Comparison of ENCODE assay signal across 20 cellular contexts in the genomic region with DNA sequence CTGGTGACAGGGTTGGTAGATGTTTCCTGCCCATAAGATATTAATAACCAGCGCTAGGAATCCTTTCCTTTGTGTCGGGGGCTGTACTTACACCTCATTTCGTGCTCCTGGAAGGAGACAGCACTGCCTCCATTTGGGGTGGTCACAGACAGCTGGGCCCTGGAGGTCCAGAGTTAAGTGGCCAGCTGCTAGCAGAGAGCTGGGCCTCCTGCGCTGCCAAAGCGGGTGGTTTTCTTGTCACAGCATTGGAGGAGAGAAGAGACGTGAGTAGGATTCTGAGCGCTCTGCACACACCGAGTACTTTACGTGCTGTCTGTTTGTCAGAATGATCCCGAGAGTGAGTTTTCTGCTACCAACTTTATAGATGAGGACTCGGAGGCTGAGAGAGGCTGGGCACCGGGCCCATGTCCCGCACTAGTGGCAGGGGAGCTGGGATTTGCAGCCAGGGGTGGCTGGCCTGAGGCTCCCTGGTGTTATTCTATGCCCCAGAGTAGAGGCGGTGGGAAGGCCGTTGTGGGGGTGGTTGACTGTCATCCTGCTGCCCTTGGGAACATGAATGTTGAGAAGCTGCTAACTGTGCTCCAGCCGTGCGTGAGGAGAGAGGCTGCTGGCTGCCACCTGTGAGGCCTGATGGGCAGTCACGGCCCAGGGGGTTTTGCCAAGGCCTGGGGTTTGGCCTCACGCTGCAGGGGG.
"Had no signal": no experiment of that assay in that cellular context is flagged by ENCODE, and none has a peak within 500 bp of the region (broad histone marks: within the 10 kb centered on the region; RNA-seq: fewer than 3 reads in every experiment).

No MANE protein-coding gene starts in this region.

- H3K4me1 ChIP-seq: colonic mucosa, esophagus muscularis mucosa, sigmoid colon, testis had no signal

- H3K4me3 Mint-ChIP-seq: activated B cell treated with CpG ODN at 0.5 μM for 24 hours; activated CD4-positive, alpha-beta memory T cell treated with anti-CD3 and anti-CD28 coated beads for 36 hours; activated CD4-positive, alpha-beta T cell treated with anti-CD3 and anti-CD28 coated beads for 36 hours; activated naive CD4-positive, alpha-beta T cell treated with anti-CD3 and anti-CD28 coated beads, Interleukin-2, amount 10 ng/mL, durations not matched to agents 7 days and 5 days; effector memory CD8-positive, alpha-beta T cell; mesothelial cell of epicardium; natural killer cell; stimulated activated memory B cell treated with anti-CD40 and anti-IgM and Interleukin-4, amounts not matched to agents 10 μg/mL and 1 μg/mL and 100 μg/mL, for 72 hours; type B pancreatic cell had no signal

- H3K27me3 Mint-ChIP-seq: activated CD4-positive, alpha-beta memory T cell treated with anti-CD3 and anti-CD28 coated beads for 36 hours; activated CD4-positive, alpha-beta T cell treated with anti-CD3 and anti-CD28 coated beads for 36 hours had no signal

- H3K27ac ChIP-seq: colonic mucosa, esophagus muscularis mucosa, sigmoid colon, testis, vagina had no signal

- H3K36me3 ChIP-seq: colonic mucosa, esophagus muscularis mucosa, sigmoid colon, vagina had no signal

- DNase-seq: activated B cell treated with CpG ODN at 0.5 μM for 24 hours; activated CD4-positive, alpha-beta memory T cell treated with anti-CD3 and anti-CD28 coated beads for 36 hours; activated CD4-positive, alpha-beta T cell treated with anti-CD3 and anti-CD28 coated beads for 36 hours; activated naive CD4-positive, alpha-beta T cell treated with anti-CD3 and anti-CD28 coated beads, Interleukin-2, amount 10 ng/mL, durations not matched to agents 7 days and 5 days; activated T-cell treated with anti-CD3 and anti-CD28 coated beads, Interleukin-2, amount 50 U/mL, for 48 hours; colonic mucosa; effector memory CD8-positive, alpha-beta T cell; left ventricle myocardium superior; mammary epithelial cell; natural killer cell; sigmoid colon; stimulated activated CD4-positive, alpha-beta T cell treated with anti-CD3 and anti-CD28 coated beads, Interleukin-15, amount 100 ng/mL, for 24 hours; testis had no signal

- H3K4me1 Mint-ChIP-seq: activated B cell treated with CpG ODN at 0.5 μM for 24 hours; activated CD4-positive, alpha-beta T cell treated with anti-CD3 and anti-CD28 coated beads for 36 hours; activated naive CD4-positive, alpha-beta T cell treated with anti-CD3 and anti-CD28 coated beads, Interleukin-2, amount 10 ng/mL, durations not matched to agents 7 days and 5 days; stimulated activated memory B cell treated with anti-CD40 and anti-IgM and Interleukin-4, amounts not matched to agents 10 μg/mL and 1 μg/mL and 100 μg/mL, for 72 hours had no signal

- H3K9me3 Mint-ChIP-seq: activated B cell treated with CpG ODN at 0.5 μM for 24 hours; activated CD4-positive, alpha-beta memory T cell treated with anti-CD3 and anti-CD28 coated beads for 36 hours; activated naive CD4-positive, alpha-beta T cell treated with anti-CD3 and anti-CD28 coated beads, Interleukin-2, amount 10 ng/mL, durations not matched to agents 7 days and 5 days; effector memory CD8-positive, alpha-beta T cell; mesothelial cell of epicardium; natural killer cell; stimulated activated memory B cell treated with anti-CD40 and anti-IgM and Interleukin-4, amounts not matched to agents 10 μg/mL and 1 μg/mL and 100 μg/mL, for 72 hours; type B pancreatic cell had no signal

- H3K9me3 ChIP-seq: colonic mucosa, esophagus muscularis mucosa, sigmoid colon, testis, vagina had no signal

- ATAC-seq: activated CD4-positive, alpha-beta T cell treated with anti-CD3 and anti-CD28 coated beads for 36 hours; effector memory CD8-positive, alpha-beta T cell; left ventricle myocardium superior; natural killer cell; stimulated activated memory B cell treated with anti-CD40 and anti-IgM and Interleukin-4, amounts not matched to agents 10 μg/mL and 1 μg/mL and 100 μg/mL, for 72 hours had no signal

- H3K27me3 ChIP-seq: colonic mucosa, sigmoid colon, testis, vagina had no signal

- H3K4me2 ChIP-seq: smooth muscle cell had no signal

- H3K36me3 Mint-ChIP-seq: activated CD4-positive, alpha-beta memory T cell treated with anti-CD3 and anti-CD28 coated beads for 36 hours; activated naive CD4-positive, alpha-beta T cell treated with anti-CD3 and anti-CD28 coated beads, Interleukin-2, amount 10 ng/mL, durations not matched to agents 7 days and 5 days; mesothelial cell of epicardium; natural killer cell; stimulated activated memory B cell treated with anti-CD40 and anti-IgM and Interleukin-4, amounts not matched to agents 10 μg/mL and 1 μg/mL and 100 μg/mL, for 72 hours; type B pancreatic cell had no signal

- H3K27ac Mint-ChIP-seq: activated B cell treated with CpG ODN at 0.5 μM for 24 hours; activated CD4-positive, alpha-beta memory T cell treated with anti-CD3 and anti-CD28 coated beads for 36 hours; activated CD4-positive, alpha-beta T cell treated with anti-CD3 and anti-CD28 coated beads for 36 hours; activated naive CD4-positive, alpha-beta T cell treated with anti-CD3 and anti-CD28 coated beads, Interleukin-2, amount 10 ng/mL, durations not matched to agents 7 days and 5 days; effector memory CD8-positive, alpha-beta T cell; mesothelial cell of epicardium; natural killer cell; stimulated activated memory B cell treated with anti-CD40 and anti-IgM and Interleukin-4, amounts not matched to agents 10 μg/mL and 1 μg/mL and 100 μg/mL, for 72 hours; type B pancreatic cell had no signal

- H3K4me3 ChIP-seq: colonic mucosa, dorsolateral prefrontal cortex, esophagus muscularis mucosa, sigmoid colon, smooth muscle cell, testis, vagina had no signal
